In the genomic region with DNA sequence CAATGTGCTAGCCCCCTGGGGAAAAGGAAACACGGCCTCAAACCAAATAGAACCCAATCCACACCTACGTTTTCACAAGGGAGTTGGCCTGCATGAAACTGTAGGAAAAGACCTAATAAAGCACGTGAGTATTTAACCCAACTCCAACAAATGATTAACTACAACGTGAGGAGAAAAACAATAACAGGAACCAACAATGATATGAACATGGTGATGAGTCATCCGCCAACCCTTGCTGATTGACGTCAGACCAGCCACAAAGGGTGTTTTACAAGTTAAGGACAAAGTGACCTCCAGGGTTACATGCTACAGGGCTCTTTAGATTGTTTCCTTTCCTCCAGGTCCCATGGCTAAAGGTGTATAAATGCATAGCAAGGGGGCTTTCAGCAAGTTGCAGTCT, we compare ENCODE assay signal across 8 cellular contexts.
DNase-seq lines count a peak whose midpoint lies in the region; ATAC-seq and TF ChIP-seq lines count a peak whose summit lies in the region.

No MANE protein-coding gene starts in this region.

- H3K4me1 Mint-ChIP-seq in mesothelial cell of epicardium = peaks cover 22% of the 10 kb centered on the region

- H3K4me3 Mint-ChIP-seq in mesothelial cell of epicardium = no peak overlapping the region

- no peaks in the 10 kb centered on the region for H3K27me3 ChIP-seq in effector memory CD4-positive, alpha-beta T cell (replicated peaks; ENCODE audit: control insufficient read depth, insufficient read depth, low read length, poor library complexity, severe bottlenecking)
- H3K27me3 ChIP-seq in BE2C = no peaks in the 10 kb centered on the region

- DNase-seq in T-helper 9 cell = peak; percentile 21
- peak; percentile 23 to 32 (median 25) for DNase-seq in effector memory CD4-positive, alpha-beta T cell
- peak; percentile 77 for DNase-seq in myocyte (ENCODE audit: low read depth)
- no peak for DNase-seq in mesothelial cell of epicardium (ENCODE audit: low spot score in 2 of 2, unreplicated experiment in 2 of 2)
- DNase-seq in BE2C = no peak
- no peak for DNase-seq in NCI-H446 treated with DMSO at 0.1 percent for 48 hours (lab: John Stamatoyannopoulos, UW)

- H3K27ac Mint-ChIP-seq in mesothelial cell of epicardium = no peak overlapping the region

- no peaks in the 10 kb centered on the region for H3K4me1 ChIP-seq in effector memory CD4-positive, alpha-beta T cell (ENCODE audit: control insufficient read depth, insufficient read depth, low read length, poor library complexity, severe bottlenecking)
- H3K4me1 ChIP-seq in BE2C = no peaks in the 10 kb centered on the region

- H3K27me3 Mint-ChIP-seq in mesothelial cell of epicardium (ENCODE audit: low read depth) = no peaks in the 10 kb centered on the region

- no peak for TF ChIP-seq CTCF in mesothelial cell of epicardium (IDR thresholded peaks at IDR 0.05; ENCODE audit: unreplicated experiment)
- TF ChIP-seq CTCF in BE2C (IDR thresholded peaks at IDR 0.05; ENCODE audit: low read depth, low read length) = no peak

- no peaks in the 10 kb centered on the region for H3K36me3 ChIP-seq in effector memory CD4-positive, alpha-beta T cell (ENCODE audit: control insufficient read depth, insufficient read depth, low read length)
- H3K36me3 ChIP-seq in BE2C = no peaks in the 10 kb centered on the region

- H3K4me3 ChIP-seq in effector memory CD4-positive, alpha-beta T cell (ENCODE audit: insufficient read depth, low read depth, low read length, poor library complexity, severe bottlenecking) = no peak overlapping the region
- no peak overlapping the region for H3K4me3 ChIP-seq in BE2C (ENCODE audit: low read depth, low read length)

- H3K36me3 Mint-ChIP-seq in mesothelial cell of epicardium = no peaks in the 10 kb centered on the region

- peak; percentile 96 for ATAC-seq in GM18499 (IDR thresholded peaks at IDR 0.05; ENCODE audit: insufficient read depth, unreplicated experiment)
- peak; percentile 95 for ATAC-seq in HG02943 (IDR thresholded peaks at IDR 0.05; ENCODE audit: low read depth, unreplicated experiment)

- peaks cover 5% of the 10 kb centered on the region for H3K9me3 Mint-ChIP-seq in mesothelial cell of epicardium

- H3K27ac ChIP-seq in effector memory CD4-positive, alpha-beta T cell (ENCODE audit: insufficient read depth, low read length, poor library complexity, severe bottlenecking) = no peak overlapping the region

- no peaks in the 10 kb centered on the region for H3K9me3 ChIP-seq in effector memory CD4-positive, alpha-beta T cell (ENCODE audit: control insufficient read depth, low read length)
- no peaks in the 10 kb centered on the region for H3K9me3 ChIP-seq in BE2C

Comparison
In these comparisons a context has a peak if more than half of its experiments do, and no peak if none do; other contexts are left out.
1. DNase-seq: peak in T-helper 9 cell (single experiment), effector memory CD4-positive, alpha-beta T cell (3 of 3) and myocyte (single experiment); none in mesothelial cell of epicardium (0 of 2), BE2C (single experiment) and NCI-H446 treated with DMSO at 0.1 percent for 48 hours (single experiment).